8 cellular contexts compared by ENCODE assay signal in the genomic region with DNA sequence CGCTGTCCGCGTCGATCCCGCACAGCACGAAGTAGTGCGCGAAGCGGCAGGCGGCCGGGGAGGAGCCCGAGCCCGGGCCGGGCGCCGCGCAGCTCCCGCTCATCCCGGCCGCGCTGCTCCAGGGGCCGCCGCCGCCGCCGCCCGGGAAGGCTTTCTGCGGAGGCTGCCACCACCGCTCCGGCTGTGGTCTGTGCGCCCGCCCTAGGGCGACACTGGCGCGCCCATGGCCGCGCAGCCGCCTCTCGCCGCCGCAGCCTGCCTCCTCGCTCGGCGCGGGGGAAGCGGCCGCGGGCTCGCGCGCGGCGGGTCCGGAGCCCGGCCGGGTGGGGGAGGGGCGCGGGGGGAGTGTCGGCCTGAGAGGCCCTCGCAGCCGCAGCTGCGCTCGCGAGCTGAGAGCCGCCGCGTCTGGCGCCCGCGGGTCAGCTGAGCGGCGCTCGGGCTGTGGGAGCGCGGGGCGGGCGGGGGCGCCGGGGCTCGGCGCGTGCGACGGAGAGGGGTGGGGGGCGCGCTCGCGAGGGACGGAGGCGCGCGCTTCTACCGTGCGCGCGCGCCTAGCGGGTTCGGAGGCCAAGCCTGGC. TPM values are rescaled to one million over a fixed set of nuclear protein-coding genes. Genes with fewer than 3 reads are reported as not detected.
A peak's percentile ranks its signal among the peaks of the same experiment; 100 is the strongest.
DNase-seq lines count a peak whose midpoint lies in the region; ATAC-seq and TF ChIP-seq lines count a peak whose summit lies in the region.

TSS of gene DENND5B (minus strand) at position 407 of the 578 bp plus-strand sequence. CDS start at position 103, 304 bp downstream.

- no peak within 1 kb of the TSS for H2AK5ac ChIP-seq in trophoblast cell (ENCODE audit: low read length)

- peak within 1 kb of the TSS; percentile 85 for H4K12ac ChIP-seq in trophoblast cell (ENCODE audit: low read depth, low read length)

- H3K79me2 ChIP-seq in OCI-LY3 (ENCODE audit: low read length) (peaks cover 48% of the 10 kb centered on the region), trophoblast cell (ENCODE audit: control insufficient read depth, insufficient read depth, low read length, poor library complexity) (peaks cover 7% of the 10 kb centered on the region)

- H4K20me1 ChIP-seq in OCI-LY3 (ENCODE audit: insufficient read depth, low read length), result no peaks in the 10 kb centered on the region

- H2BK12ac ChIP-seq in trophoblast cell (ENCODE audit: low read length), result peak within 1 kb of the TSS; percentile 90

- H3K9me3 ChIP-seq in OCI-LY3 (ENCODE audit: insufficient read depth, low read length), result peaks cover 7% of the 10 kb centered on the region; the same call in 1 of the 2 replicates
- no peaks in the 10 kb centered on the region for H3K9me3 ChIP-seq in ascending aorta
- no peaks in the 10 kb centered on the region for H3K9me3 ChIP-seq in trophoblast cell (ENCODE audit: insufficient read depth, low read depth, low read length)

- peak within 1 kb of the TSS; percentile 100 for H3K18ac ChIP-seq in trophoblast cell (ENCODE audit: low read length)

- intact Hi-C loops in ascending aorta (cut with DNase I) (loop anchor here (2.0 to 5.0 kb wide), 5 partner anchors 46 to 266 kb away; partner anchors contain the start of gene AMN1), left ventricle myocardium superior (cut with micrococcal nuclease) (no loop called here)

- H3K4ac ChIP-seq in trophoblast cell (ENCODE audit: low read depth, low read length), result peak within 1 kb of the TSS; percentile 96

- H4K91ac ChIP-seq in trophoblast cell (ENCODE audit: low read depth, low read length), result peak within 1 kb of the TSS; percentile 97

- peak within 1 kb of the TSS; percentile 96 for H3K4me3 ChIP-seq in OCI-LY3 (ENCODE audit: low read length)
- peak within 1 kb of the TSS; percentile 78 to 95 for H3K4me3 ChIP-seq in ascending aorta
- H3K4me3 ChIP-seq in trophoblast cell (ENCODE audit: low read depth, low read length), result peak within 1 kb of the TSS; percentile 100

- H2AFZ ChIP-seq in OCI-LY3 (ENCODE audit: low read depth, low read length) (peak within 1 kb of the TSS; percentile 86), trophoblast cell (ENCODE audit: insufficient read depth, low read length, poor library complexity) (peak within 1 kb of the TSS; percentile 96)

- DNase-seq in D341Med (ENCODE audit: low spot score), result peak; percentile 94
- peak in 1 of 2 donors; percentile 81 for DNase-seq in ascending aorta (ENCODE audit: low spot score in 2 of 2)
- peak; percentile 92 for DNase-seq in left ventricle myocardium superior
- DNase-seq in trophoblast cell, result peak; percentile 52 to 70
- no peak for DNase-seq in AML-193 (lab: John Stamatoyannopoulos, UW)

- H2BK5ac ChIP-seq in trophoblast cell (ENCODE audit: low read depth, low read length, poor library complexity), result peak within 1 kb of the TSS; percentile 95

- ATAC-seq in GM19438 (IDR thresholded peaks at IDR 0.05; ENCODE audit: low read depth, unreplicated experiment), result peak; percentile 45
- peak; percentile 44 for ATAC-seq in HG03442 (IDR thresholded peaks at IDR 0.05; ENCODE audit: unreplicated experiment)
- ATAC-seq in left ventricle myocardium superior, result peak; percentile 85

- H3K36me3 ChIP-seq in OCI-LY3 (replicated peaks; ENCODE audit: low read depth, low read length) (peaks cover 22% of the 10 kb centered on the region), ascending aorta (no peaks in the 10 kb centered on the region), trophoblast cell (ENCODE audit: control insufficient read depth in 1 of 2, insufficient read depth in 2 of 2, low read length in 2 of 2) (peaks cover 0 to 2% of the 10 kb centered on the region in 2 experiments)

- H3K23ac ChIP-seq in trophoblast cell (ENCODE audit: low read length), result no peak within 1 kb of the TSS

- H3K27me3 ChIP-seq in OCI-LY3 (ENCODE audit: low read depth, low read length) (peaks cover 5% of the 10 kb centered on the region; the same call in 1 of the 2 replicates), ascending aorta (no peaks in the 10 kb centered on the region), trophoblast cell (ENCODE audit: insufficient read depth, low read length) (no peaks in the 10 kb centered on the region)

- H4K8ac ChIP-seq in trophoblast cell (ENCODE audit: low read depth, low read length), result peak within 1 kb of the TSS; percentile 92

- WGBS in trophoblast cell (ENCODE audit: extremely low coverage, insufficient coverage, insufficient read length), result no CpG with 5 or more reads among the region's 99 CpGs

- H3K79me1 ChIP-seq in trophoblast cell (ENCODE audit: low read length), result peaks cover 15% of the 10 kb centered on the region

- H2BK120ac ChIP-seq in trophoblast cell (ENCODE audit: insufficient read depth, low read length, poor library complexity), result peak within 1 kb of the TSS; percentile 97

- TF ChIP-seq CTCF in OCI-LY3 (IDR thresholded peaks at IDR 0.05; ENCODE audit: low read depth, low read length) (no peak), ascending aorta (IDR thresholded peaks at IDR 0.05) (no peak)

- H3K9ac ChIP-seq in OCI-LY3 (ENCODE audit: low read length) (peak within 1 kb of the TSS; percentile 96), trophoblast cell (ENCODE audit: low read length) (peak within 1 kb of the TSS; percentile 93)

- H3K27ac ChIP-seq in OCI-LY3 (ENCODE audit: low read length), result peak within 1 kb of the TSS; percentile 75
- peak within 1 kb of the TSS; percentile 95 to 96 for H3K27ac ChIP-seq in ascending aorta
- H3K27ac ChIP-seq in trophoblast cell (ENCODE audit: low read depth, low read length), result peak within 1 kb of the TSS; percentile 83

- H3K4me2 ChIP-seq in OCI-LY3 (ENCODE audit: low read length), result peak within 1 kb of the TSS; percentile 83
- H3K4me2 ChIP-seq in trophoblast cell (ENCODE audit: low read length), result peak within 1 kb of the TSS; percentile 94

- peak within 1 kb of the TSS; percentile 98 for H3K14ac ChIP-seq in trophoblast cell (ENCODE audit: low read length)

- H3K4me1 ChIP-seq in OCI-LY3 (ENCODE audit: low read length) (peaks cover 44% of the 10 kb centered on the region), ascending aorta (peaks cover 0 to 6% of the 10 kb centered on the region in 2 donors), trophoblast cell (ENCODE audit: control insufficient read depth in 1 of 2, insufficient read depth in 2 of 2, low read length in 2 of 2) (peaks cover 1 to 5% of the 10 kb centered on the region in 2 experiments)

RNA-seq across cellular contexts. Expression of gene DENND5B, which starts in this region (rescaled TPM):
- total RNA-seq in ascending aorta (4.7 TPM), left ventricle myocardium superior (43.7 TPM)
- polyA plus RNA-seq in trophoblast cell (2013), result 10.0 and 10.1 TPM in 2 replicates

Comparison
In these comparisons a context has a peak if more than half of its experiments do, and no peak if none do; other contexts are left out.
1. DNase-seq: peak in D341Med (single experiment), left ventricle myocardium superior (single experiment) and trophoblast cell (2 of 2); none in AML-193 (0 of 2).
2. Peak in every context shown above with its lines, with median percentiles within 50 percentile points of each other: ATAC-seq, H3K27ac ChIP-seq and H3K4me3 ChIP-seq.